ENCODE assay signal across 8 cellular contexts in the genomic region with DNA sequence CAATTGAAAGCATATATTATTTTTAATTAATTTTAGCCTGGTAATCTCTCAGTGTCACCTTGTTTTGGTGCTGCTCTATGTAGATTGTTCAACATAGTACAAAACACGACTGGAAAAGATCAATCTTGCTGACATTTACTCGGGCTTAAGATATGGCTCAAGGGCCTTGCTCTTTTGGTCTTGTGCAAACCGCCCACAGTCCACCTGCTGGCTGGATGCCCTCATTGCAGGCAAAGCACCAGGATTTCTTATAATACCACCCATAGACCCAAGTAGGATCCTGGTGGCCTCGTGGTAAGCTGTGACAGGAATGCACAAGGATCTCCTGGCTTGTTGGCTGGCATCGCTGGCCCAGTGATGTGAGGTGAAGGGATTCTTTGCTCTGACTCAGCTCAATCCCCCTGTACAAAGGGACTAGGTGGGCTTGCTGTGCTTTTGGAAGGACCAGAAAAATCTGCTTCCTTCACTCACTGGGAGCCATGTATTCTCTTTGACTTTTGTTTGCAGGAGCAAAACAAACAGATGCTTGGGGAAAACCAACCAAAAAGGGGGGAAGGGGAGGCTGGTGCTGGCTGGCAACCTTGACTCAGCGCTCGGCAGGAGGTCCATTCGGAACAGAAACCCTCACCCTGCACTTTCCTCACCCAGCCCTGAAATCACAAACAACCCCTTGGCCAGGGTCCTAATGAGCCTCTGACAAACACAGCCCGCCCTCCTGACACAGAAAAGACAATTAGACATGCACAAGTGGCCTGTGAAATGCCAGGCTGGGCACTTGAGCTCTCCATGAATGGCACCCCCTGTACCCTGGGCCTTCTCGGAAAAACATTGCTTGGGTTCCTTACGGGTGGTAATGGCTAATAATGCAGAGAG. TPM values are rescaled to one million over a fixed set of nuclear protein-coding genes. Genes with fewer than 3 reads are reported as not detected.
DNase-seq lines count a peak whose midpoint lies in the region; ATAC-seq and TF ChIP-seq lines count a peak whose summit lies in the region.

No MANE protein-coding gene starts in this region.

- no peaks in the 10 kb centered on the region for H3K9me2 ChIP-seq in Loucy (replicated peaks; ENCODE audit: low read depth, low read length)

- H3K9me3 ChIP-seq in Loucy (ENCODE audit: insufficient read depth, low read depth, low read length): no peaks in the 10 kb centered on the region
- no peaks in the 10 kb centered on the region for H3K9me3 ChIP-seq in psoas muscle

- no peak overlapping the region for H3K9ac ChIP-seq in Loucy (ENCODE audit: low read depth, low read length, poor library complexity, severe bottlenecking)

- DNase-seq in DMS153 (lab: John Stamatoyannopoulos, UW): peak; percentile 85
- peak; percentile 67 for DNase-seq in RPMI8226
- DNase-seq in activated T-helper 1 cell treated with anti-CD3 and anti-CD28 coated beads, Interleukin-2, amount 50 U/mL, for 16 hours (ENCODE audit: low read depth in 1 of 2, low spot score in 1 of 2): peak; percentile 47 to 64
- DNase-seq in glomerular endothelial cell (ENCODE audit: extremely low read depth, low read depth, low spot score): peak; percentile 37
- peak in 1 of 2 donors; percentile 51 for DNase-seq in psoas muscle

- H3K4me1 ChIP-seq in Loucy (ENCODE audit: insufficient read depth, low read length, poor library complexity, severe bottlenecking): no peaks in the 10 kb centered on the region
- no peaks in the 10 kb centered on the region for H3K4me1 ChIP-seq in psoas muscle

- no peak overlapping the region for H3K27ac ChIP-seq in psoas muscle

- H4K20me1 ChIP-seq in Loucy (ENCODE audit: insufficient read depth, low read length, poor library complexity, severe bottlenecking): no peaks in the 10 kb centered on the region

- H3F3A ChIP-seq in Loucy (ENCODE audit: low read depth): no peaks in the 10 kb centered on the region

- whole genome bisulfite sequencing in psoas muscle, 3 donors: 38 to 64% (median 47%) methylated on average over 11 of the region's 11 CpGs

- H3K36me3 ChIP-seq in Loucy (ENCODE audit: insufficient read depth, low read length): no peaks in the 10 kb centered on the region
- H3K36me3 ChIP-seq in psoas muscle (ENCODE audit: insufficient read depth in 1 of 2, low read depth in 1 of 2): no peaks in the 10 kb centered on the region

- no peak overlapping the region for H3K4me2 ChIP-seq in Loucy (ENCODE audit: low read depth, low read length, poor library complexity, severe bottlenecking)

- intact Hi-C loops in psoas muscle (cut with DNase I): no loop called here

- H3K4me3 ChIP-seq in Loucy (ENCODE audit: low read length, poor library complexity, severe bottlenecking) (no peak overlapping the region), psoas muscle (no peak overlapping the region)

- peak overlapping the region; percentile 7; the same call in 1 of the 2 replicates for H2AFZ ChIP-seq in Loucy (ENCODE audit: low read length)

- ATAC-seq in psoas muscle: peak; percentile 28 to 54 (median 40)
- no peak for ATAC-seq in HG02588 (IDR thresholded peaks at IDR 0.05; ENCODE audit: unreplicated experiment)
- ATAC-seq in HG03139 (IDR thresholded peaks at IDR 0.05; ENCODE audit: unreplicated experiment): no peak

- H3K27me3 ChIP-seq in Loucy (ENCODE audit: insufficient read depth, low read length, poor library complexity, severe bottlenecking) (no peaks in the 10 kb centered on the region), psoas muscle (ENCODE audit: insufficient read depth in 3 of 3, low read length in 2 of 3) (peaks cover 0 to 9% (median 1%) of the 10 kb centered on the region in 3 donors)

- TF ChIP-seq CTCF in Loucy (conservative IDR thresholded peaks at IDR 0.05; ENCODE audit: low read length) (peak; percentile 80), psoas muscle (IDR thresholded peaks at IDR 0.05) (peak; percentile 32)

- no peaks in the 10 kb centered on the region for H3K79me2 ChIP-seq in Loucy (ENCODE audit: insufficient read depth, low read length)

RNA-seq across cellular contexts. Expression of gene MED9, which starts 36.6 kb away (rescaled TPM):
- total RNA-seq in glomerular endothelial cell: 8.1 and 11.1 TPM in 2 replicates
- 10 to 100 TPM; 12.4 to 29.6 (median 20.3) TPM for total RNA-seq in psoas muscle
- polyA plus RNA-seq in psoas muscle: 10 to 100 TPM; 16.6 to 19.0 (median 18.3) TPM

RNA-seq across cellular contexts. Expression of gene RASD1, which starts 56.0 kb away (rescaled TPM):
- total RNA-seq in glomerular endothelial cell (2.9 and 5.2 TPM in 2 replicates), psoas muscle (100 to 1,000 TPM in 1 of 4 donors, 10 to 100 TPM in 1, 1 to 10 TPM in 2; 4.4 to 436 (median 33.8) TPM)
- 100 to 1,000 TPM in 1 of 3 donors, 10 to 100 TPM in 2; 10.7 to 121 (median 26.5) TPM for polyA plus RNA-seq in psoas muscle

Comparison
In these comparisons a context has a peak if more than half of its experiments do, and no peak if none do; other contexts are left out.
1. ATAC-seq: peak in psoas muscle (4 of 4); none in HG02588 (single experiment) and HG03139 (single experiment).